In the genomic region with DNA sequence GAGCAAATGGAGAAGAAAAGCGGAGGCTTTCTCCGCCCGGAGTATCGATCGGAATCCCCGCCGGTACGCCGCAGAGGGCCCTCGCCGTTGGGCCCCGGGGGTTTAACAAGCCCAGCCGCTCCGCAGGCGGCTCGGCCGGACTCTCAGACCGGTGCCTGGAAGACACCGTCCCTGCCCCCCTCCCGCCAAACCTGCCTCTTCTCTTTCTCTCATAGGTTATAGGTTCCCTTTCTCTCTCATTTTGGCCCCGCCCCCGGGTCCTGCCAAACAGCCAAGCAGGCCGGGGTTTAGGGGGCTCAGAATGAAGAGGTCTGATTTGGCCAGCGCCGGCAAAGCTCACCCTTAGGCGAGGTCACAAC, we compare ENCODE assay signal across 15 cellular contexts. TPM values are rescaled to one million over a fixed set of nuclear protein-coding genes. Genes with fewer than 3 reads are reported as not detected.
DNase-seq lines count a peak whose midpoint lies in the region; ATAC-seq and TF ChIP-seq lines count a peak whose summit lies in the region.
"Had no signal": no experiment of that assay in that cellular context is flagged by ENCODE, and none has a peak within 500 bp of the region (broad histone marks: within the 10 kb centered on the region; RNA-seq: fewer than 3 reads in every experiment).

No MANE protein-coding gene starts in this region.

- no peaks in the 10 kb centered on the region for H3K9me3 Mint-ChIP-seq in Calu3 (ENCODE audit: low read depth, unreplicated experiment)
- H3K9me3 Mint-ChIP-seq in naive thymus-derived CD8-positive, alpha-beta T cell, result peaks cover 0 to 6% (median 0%) of the 10 kb centered on the region in 9 donors

- H3K36me3 Mint-ChIP-seq in Calu3 (ENCODE audit: insufficient read depth, unreplicated experiment), result peaks cover 100% of the 10 kb centered on the region
- H3K36me3 Mint-ChIP-seq in naive thymus-derived CD8-positive, alpha-beta T cell, result peaks cover 0 to 6% (median 4%) of the 10 kb centered on the region in 3 donors

- no peak for ATAC-seq in naive thymus-derived CD8-positive, alpha-beta T cell
- no peak for ATAC-seq in esophagus mucosa
- no peak for ATAC-seq in HG03025 (IDR thresholded peaks at IDR 0.05; ENCODE audit: low FRiP score, unreplicated experiment)
- ATAC-seq: HepG2, sciatic nerve had no signal

- no TSS peak for BruUV-seq in Calu3 (replicated peaks; lab: Mats Ljungman, UMichigan)

- H3K9me3 ChIP-seq in duodenal mucosa (ENCODE audit: control insufficient read depth in 1 of 2, low read length in 2 of 2), result no peaks in the 10 kb centered on the region
- H3K9me3 ChIP-seq: uterus had no signal

- peak overlapping the region; percentile 81 to 92 for H3K4me3 ChIP-seq in duodenal mucosa (ENCODE audit: low read depth in 1 of 2, low read length in 2 of 2)
- H3K4me3 ChIP-seq: uterus had no signal

- H3K27me3 ChIP-seq in duodenal mucosa (ENCODE audit: control insufficient read depth in 1 of 2, insufficient read depth in 2 of 2, low read length in 2 of 2), result peaks cover 28 to 54% of the 10 kb centered on the region in 2 donors

- peak overlapping the region; percentile 42 for H3K27ac ChIP-seq in duodenal mucosa (ENCODE audit: low read depth, low read length)
- H3K27ac ChIP-seq: uterus had no signal

- peak overlapping the region; percentile 84 to 93 for H3K9ac ChIP-seq in duodenal mucosa (ENCODE audit: low read depth in 1 of 2, low read length in 2 of 2)

- peak overlapping the region; percentile 79 for H3K27ac Mint-ChIP-seq in Calu3 (ENCODE audit: unreplicated experiment)
- peak overlapping the region in 1 of 10 donors; percentile 24 for H3K27ac Mint-ChIP-seq in naive thymus-derived CD8-positive, alpha-beta T cell

- CTCF ChIA-PET in Calu3 (lab: Charles Lee), result interaction anchor here (2.3 kb wide), 1 partner anchor 572 kb away, joined by 10 read pairs; no protein-coding TSS in a partner anchor

- peak overlapping the region; percentile 96 for H3K4me3 Mint-ChIP-seq in Calu3 (ENCODE audit: low read depth, unreplicated experiment)
- H3K4me3 Mint-ChIP-seq in naive thymus-derived CD8-positive, alpha-beta T cell, result peak overlapping the region in 9 of 10 donors; percentile 17 to 78 (median 52)

- peaks cover 4 to 5% of the 10 kb centered on the region in 2 donors for H3K36me3 ChIP-seq in duodenal mucosa (ENCODE audit: control insufficient read depth in 1 of 2, insufficient read depth in 2 of 2, low read length in 2 of 2)
- H3K36me3 ChIP-seq: uterus had no signal

- no peaks in the 10 kb centered on the region for H3K27me3 Mint-ChIP-seq in Calu3 (ENCODE audit: unreplicated experiment)
- peaks cover 45 to 87% (median 71%) of the 10 kb centered on the region in 5 donors for H3K27me3 Mint-ChIP-seq in naive thymus-derived CD8-positive, alpha-beta T cell

- DNase-seq in NCI-H2227 (lab: John Stamatoyannopoulos, UW; ENCODE audit: unreplicated experiment), result peak; percentile 89
- no peak for DNase-seq in NCI-H2227 treated with DMSO at 0.1 percent for 48 hours (lab: John Stamatoyannopoulos, UW)
- peak; percentile 87 for DNase-seq in Calu3
- DNase-seq in naive thymus-derived CD8-positive, alpha-beta T cell, result no peak
- DNase-seq in nucleus accumbens (lab: John Stamatoyannopoulos, UW), result no peak
- DNase-seq: 8988T; GF-D8; kidney glomerular epithelial cell; stimulated activated CD4-positive, alpha-beta T cell treated with anti-CD3 and anti-CD28 coated beads, Interleukin-4, amount 100 ng/mL, for 1 hour; uterus had no signal

- POLR2A ChIA-PET in naive thymus-derived CD8-positive, alpha-beta T cell (lab: Charles Lee), result no interaction called here

- H3K4me1 Mint-ChIP-seq in Calu3 (ENCODE audit: low read depth, unreplicated experiment), result peaks cover 35% of the 10 kb centered on the region
- peaks cover 21 to 58% (median 47%) of the 10 kb centered on the region in 4 donors for H3K4me1 Mint-ChIP-seq in naive thymus-derived CD8-positive, alpha-beta T cell

- peaks cover 25 to 26% of the 10 kb centered on the region in 2 donors for H3K4me1 ChIP-seq in duodenal mucosa (ENCODE audit: control insufficient read depth in 1 of 2, insufficient read depth in 2 of 2, low read length in 2 of 2)

- TF ChIP-seq CTCF in Calu3 (IDR thresholded peaks at IDR 0.05; ENCODE audit: unreplicated experiment), result no peak

- intact Hi-C loops in Calu3 (cut with micrococcal nuclease; ENCODE audit: unreplicated experiment), result no loop called here

RNA-seq across cellular contexts. Expression of gene ONECUT2, which starts 4.4 kb away (rescaled TPM):
- total RNA-seq in Calu3 (2022) (182 and 209 TPM in 2 replicates), esophagus mucosa (under 0.01 TPM)
- not detected for total RNA-seq in naive thymus-derived CD8-positive, alpha-beta T cell
- polyA plus RNA-seq in naive thymus-derived CD8-positive, alpha-beta T cell, result not detected
- total RNA-seq: sciatic nerve had no signal

Comparison
In these comparisons a context has a peak if more than half of its experiments do, and no peak if none do; other contexts are left out.
1. DNase-seq: peak in NCI-H2227 (single experiment) and Calu3 (single experiment); none in NCI-H2227 treated with DMSO at 0.1 percent for 48 hours (single experiment), naive thymus-derived CD8-positive, alpha-beta T cell (0 of 10) and nucleus accumbens (0 of 56).
2. RNA of gene ONECUT2, which starts 4.4 kb away (total RNA-seq): 182 to 209 TPM in Calu3; not detected in naive thymus-derived CD8-positive, alpha-beta T cell and under 0.01 TPM in esophagus mucosa (single experiment); every median in the first group is over 100 times any median in the second.